In genomic region chr10:76675951-76676587, GRCh38 we compare ENCODE assay signal across 13 cellular contexts.
DNase-seq lines count a peak whose midpoint lies in the region; ATAC-seq, FAIRE-seq and TF ChIP-seq lines count a peak whose summit lies in the region.
"Had no signal": no experiment of that assay in that cellular context is flagged by ENCODE, and none has a peak within 500 bp of the region (broad histone marks: within the 10 kb centered on the region; RNA-seq: fewer than 3 reads in every experiment).

No MANE protein-coding gene starts in this region.

- no peaks in the 10 kb centered on the region for H3K23me2 ChIP-seq in H1 (ENCODE audit: low read depth, low read length)

- no peak overlapping the region for H3K4me3 Mint-ChIP-seq in CD8-positive, alpha-beta T cell
- H3K4me3 Mint-ChIP-seq: activated naive CD4-positive, alpha-beta T cell treated with anti-CD3 and anti-CD28 coated beads for 36 hours had no signal

- peaks cover 0 to 1% (median 0%) of the 10 kb centered on the region in 4 experiments; a peak in 1 of 7 replicates for H3K27me3 ChIP-seq in H1 (replicated peaks in 1 of 4; ENCODE audit: control insufficient read depth in 3 of 4, extremely low read depth in 1 of 4, insufficient read depth in 3 of 4, low read length in 3 of 4)
- H3K27me3 ChIP-seq in thoracic aorta (replicated peaks; ENCODE audit: insufficient read depth), result no peaks in the 10 kb centered on the region
- no peaks in the 10 kb centered on the region for H3K27me3 ChIP-seq in CD8-positive, alpha-beta T cell (ENCODE audit: insufficient read depth, low read length)

- H3K14ac ChIP-seq in H1 (ENCODE audit: insufficient read length), result no peak overlapping the region

- H3K9me3 ChIP-seq in H1 (ENCODE audit: insufficient read depth in 2 of 2, low read depth in 1 of 2, low read length in 1 of 2) (no peaks in the 10 kb centered on the region), thoracic aorta (no peaks in the 10 kb centered on the region)
- no peaks in the 10 kb centered on the region for H3K9me3 ChIP-seq in CD8-positive, alpha-beta T cell (ENCODE audit: low read length)

- FAIRE-seq in H1 (lab: Jason Lieb, UNC), result no peak
- FAIRE-seq: G401.6, TTC549 had no signal

- no peak overlapping the region for H2BK120ac ChIP-seq in H1 (replicated peaks; ENCODE audit: low read depth, low read length)

- H2BK20ac ChIP-seq in H1 (ENCODE audit: low read length), result no peak overlapping the region

- H3K18ac ChIP-seq in H1 (ENCODE audit: extremely low read depth, low read length), result no peak overlapping the region

- H3K4me1 ChIP-seq in H1 (replicated peaks in 1 of 4; ENCODE audit: control insufficient read depth in 3 of 4, insufficient read depth in 4 of 4, low read length in 3 of 4) (no peaks in the 10 kb centered on the region), thoracic aorta (ENCODE audit: control insufficient read depth in 1 of 2, low read depth in 2 of 2) (peaks cover 21 to 78% of the 10 kb centered on the region in 2 donors)
- no peaks in the 10 kb centered on the region for H3K4me1 ChIP-seq in CD8-positive, alpha-beta T cell (ENCODE audit: insufficient read depth, low read length)

- TF ChIP-seq POLR2A in H1 (IDR thresholded peaks at IDR 0.05; ENCODE audit: control extremely low read depth in 1 of 2, low read depth in 2 of 2, low read length in 2 of 2) (no peak), lower leg skin (IDR thresholded peaks at IDR 0.05) (no peak)

- H3K36me3 ChIP-seq in H1 (ENCODE audit: control insufficient read depth in 2 of 4, insufficient read depth in 4 of 4, low read length in 3 of 4), result no peaks in the 10 kb centered on the region
- no peaks in the 10 kb centered on the region for H3K36me3 ChIP-seq in thoracic aorta
- H3K36me3 ChIP-seq in CD8-positive, alpha-beta T cell (ENCODE audit: insufficient read depth, low read length), result no peaks in the 10 kb centered on the region

- H4K8ac ChIP-seq in H1 (ENCODE audit: extremely low read depth, insufficient read depth, low read length), result no peak overlapping the region; the same call in 1 of the 2 replicates

- no peak overlapping the region for H3K23ac ChIP-seq in H1 (ENCODE audit: insufficient read length)

- H3K27ac ChIP-seq in H1 (ENCODE audit: low read depth, low read length) (no peak overlapping the region), thoracic aorta (peak overlapping the region; percentile 73 to 95)
- H3K27ac ChIP-seq in CD8-positive, alpha-beta T cell (ENCODE audit: low read depth, low read length), result no peak overlapping the region
- H3K27ac ChIP-seq: HL-60 had no signal

- TF ChIP-seq EP300 in H1 (IDR thresholded peaks at IDR 0.05; ENCODE audit: borderline replicate concordance in 1 of 2, low read depth in 2 of 2, low read length in 2 of 2), result no peak

- H3K27me3 Mint-ChIP-seq in CD8-positive, alpha-beta T cell (ENCODE audit: low read depth), result no peaks in the 10 kb centered on the region

- H4K91ac ChIP-seq in H1 (replicated peaks; ENCODE audit: insufficient read length, low read length), result no peak overlapping the region

- no peaks in the 10 kb centered on the region for H3K79me1 ChIP-seq in H1 (ENCODE audit: low read depth, low read length)

- H3K4me3 ChIP-seq in H1 (ENCODE audit: extremely low read depth in 1 of 4, insufficient read depth in 2 of 4, low read depth in 3 of 4, low read length in 4 of 4), result no peak overlapping the region
- H3K4me3 ChIP-seq in lower leg skin (ENCODE audit: low read depth, poor library complexity, severe bottlenecking), result no peak overlapping the region
- peak overlapping the region; percentile 9 for H3K4me3 ChIP-seq in thoracic aorta
- no peak overlapping the region for H3K4me3 ChIP-seq in CD8-positive, alpha-beta T cell (ENCODE audit: low read depth, low read length)

- no peak overlapping the region for H3K27ac Mint-ChIP-seq in CD8-positive, alpha-beta T cell
- H3K27ac Mint-ChIP-seq: activated naive CD4-positive, alpha-beta T cell treated with anti-CD3 and anti-CD28 coated beads for 36 hours had no signal

- no peak overlapping the region for H3K4me2 ChIP-seq in H1 (ENCODE audit: insufficient read depth in 1 of 2, low read depth in 2 of 2, low read length in 2 of 2)

- H2AFZ ChIP-seq in H1 (ENCODE audit: low read length), result peak overlapping the region; percentile 34; the same call in 1 of the 2 replicates

- no peak overlapping the region for H4K5ac ChIP-seq in H1 (ENCODE audit: insufficient read length, low read depth, low read length)

- no peak overlapping the region for H2BK5ac ChIP-seq in H1 (ENCODE audit: low read depth, low read length)

- TF ChIP-seq RAD21 in H1 (IDR thresholded peaks at IDR 0.05 in 1 of 2, conservative IDR thresholded peaks at IDR 0.05 in 1 of 2; ENCODE audit: low read depth in 2 of 2, low read length in 2 of 2), result no peak

- peak; percentile 72 for ATAC-seq in thoracic aorta (ENCODE audit: insufficient number of reproducible peaks, low FRiP score, low read depth)
- no peak for ATAC-seq in GM19328 (IDR thresholded peaks at IDR 0.05; ENCODE audit: unreplicated experiment)
- ATAC-seq in CD8-positive, alpha-beta T cell, result no peak

- H3K56ac ChIP-seq in H1 (replicated peaks; ENCODE audit: insufficient read length, low read depth, low read length), result no peak overlapping the region

- H4K20me1 ChIP-seq in H1 (replicated peaks in 1 of 2; ENCODE audit: control insufficient read depth in 1 of 2, insufficient read depth in 2 of 2, low read length in 2 of 2), result no peaks in the 10 kb centered on the region

- TF ChIP-seq CTCF in H1 (IDR thresholded peaks at IDR 0.05; ENCODE audit: control extremely low read depth in 1 of 3, insufficient read depth in 1 of 3, low read depth in 1 of 3, low read length in 3 of 3), result no peak
- TF ChIP-seq CTCF in lower leg skin (IDR thresholded peaks at IDR 0.05), result no peak
- peak; percentile 31 for TF ChIP-seq CTCF in thoracic aorta (IDR thresholded peaks at IDR 0.05)
- no peak for TF ChIP-seq CTCF in CD8-positive, alpha-beta T cell (IDR thresholded peaks at IDR 0.05)

- no peak overlapping the region for H2BK12ac ChIP-seq in H1 (ENCODE audit: low read depth, low read length)

- no peaks in the 10 kb centered on the region for H3K36me3 Mint-ChIP-seq in CD8-positive, alpha-beta T cell

- no peak overlapping the region for H2AK5ac ChIP-seq in H1 (ENCODE audit: low read depth, low read length)

- H3K79me2 ChIP-seq in H1 (ENCODE audit: control insufficient read depth in 1 of 2, insufficient read depth in 2 of 2, low read length in 2 of 2), result no peaks in the 10 kb centered on the region

- H2BK15ac ChIP-seq in H1 (ENCODE audit: low read length), result no peak overlapping the region

- 89% methylated on average over 4 of the region's 4 CpGs; no CpG with 5 or more reads in 1 of the 2 experiments for WGBS in H1 (ENCODE audit: extremely low coverage in 1 of 2, insufficient coverage in 1 of 2, insufficient read length in 1 of 2, insufficient replicate concordance in 2 of 2, low coverage in 1 of 2, low lambda C conversion rate in 2 of 2, missing lambda C conversion rate in 1 of 2), 2 experiments
- WGBS in lower leg skin, 2 donors, result 6 to 22% methylated on average over 4 of the region's 4 CpGs

- H3K4me1 Mint-ChIP-seq in CD8-positive, alpha-beta T cell (ENCODE audit: low read depth), result no peaks in the 10 kb centered on the region

- no peak overlapping the region for H3K9ac ChIP-seq in H1 (replicated peaks in 1 of 4; ENCODE audit: extremely low read depth in 1 of 4, low read depth in 3 of 4, low read length in 3 of 4)

- peaks cover 2% of the 10 kb centered on the region for H3K9me3 Mint-ChIP-seq in CD8-positive, alpha-beta T cell

- DNase-seq in NCI-H2196 (lab: John Stamatoyannopoulos, UW; ENCODE audit: unreplicated experiment) (peak; percentile 26), H1 (ENCODE audit: low read depth in 1 of 2, low spot score in 2 of 2) (no peak), lower leg skin (ENCODE audit: low spot score in 2 of 2) (peak; percentile 62 to 87), thoracic aorta (ENCODE audit: low spot score) (peak; percentile 49), NOMO-1 treated with dmso at 0.1 percent for 144 hours (lab: John Stamatoyannopoulos, UW; ENCODE audit: unreplicated experiment) (no peak), NCI-H146 treated with DMSO at 0.1 percent for 48 hours (lab: John Stamatoyannopoulos, UW; ENCODE audit: unreplicated experiment) (no peak)
- no peak for DNase-seq in CD8-positive, alpha-beta T cell
- DNase-seq: activated naive CD4-positive, alpha-beta T cell treated with anti-CD3 and anti-CD28 coated beads for 36 hours; stimulated activated CD4-positive, alpha-beta T cell treated with anti-CD3 and anti-CD28 coated beads, Interleukin-2, amount 100 ng/mL, for 48 hours had no signal

- CTCF ChIA-PET in H1 (lab: Charles Lee; ENCODE audit: partially characterized antibody), result no interaction called here
- CTCF ChIA-PET in CD8-positive, alpha-beta T cell (lab: Charles Lee), result no interaction called here

- H3K4ac ChIP-seq in H1 (replicated peaks; ENCODE audit: insufficient read length, low read depth, low read length), result no peak overlapping the region

- POLR2A ChIA-PET in H1 (lab: Charles Lee; ENCODE audit: partially characterized antibody), result no interaction called here
- POLR2A ChIA-PET in CD8-positive, alpha-beta T cell (lab: Charles Lee), result no interaction called here

- intact Hi-C loops in lower leg skin (cut with DNase I; ENCODE audit: low total_unique reads), result no loop called here
- intact Hi-C loops in CD8-positive, alpha-beta T cell (cut with DNase I, micrococcal nuclease), result no loop called here

TF ChIP-seq in H1, 55 proteins besides CTCF, POLR2A, EP300 and RAD21 (continues in another document):
- TF ChIP-seq HDAC2 (IDR thresholded peaks at IDR 0.05; ENCODE audit: borderline replicate concordance in 1 of 2, low read depth in 2 of 2, low read length in 2 of 2) (no peak), SIN3A (conservative IDR thresholded peaks at IDR 0.05 in 1 of 2, IDR thresholded peaks at IDR 0.05 in 1 of 2; ENCODE audit: low read depth in 1 of 2, low read length in 2 of 2) (no peak), POLR2AphosphoS5 (IDR thresholded peaks at IDR 0.05; ENCODE audit: low read depth, low read length) (no peak), BRCA1 (IDR thresholded peaks at IDR 0.05; ENCODE audit: low read depth, low read length) (no peak), BCL11A (IDR thresholded peaks at IDR 0.05; ENCODE audit: low read depth in 2 of 2, low read length in 2 of 2) (no peak), ATF2 (IDR thresholded peaks at IDR 0.05; ENCODE audit: low read length) (no peak), JUN (IDR thresholded peaks at IDR 0.05; ENCODE audit: low read depth, low read length) (no peak), TBP (IDR thresholded peaks at IDR 0.05; ENCODE audit: low read depth, low read length) (no peak)

Comparison
In these comparisons a context has a peak if more than half of its experiments do, and no peak if none do; other contexts are left out.
1. DNase-seq: peak in NCI-H2196 (single experiment), lower leg skin (2 of 2) and thoracic aorta (single experiment); none in H1 (0 of 2), NOMO-1 treated with dmso at 0.1 percent for 144 hours (single experiment), NCI-H146 treated with DMSO at 0.1 percent for 48 hours (single experiment) and CD8-positive, alpha-beta T cell (0 of 7).
2. H3K27ac ChIP-seq: peak in thoracic aorta (2 of 2); none in H1 (single experiment) and CD8-positive, alpha-beta T cell (single experiment).